Comparison of ENCODE assay signal across 1 cellular context in genomic region chr21:20276377-20276776, GRCh38.
TF ChIP-seq lines count a peak whose summit lies in the region.

No MANE protein-coding gene starts in this region.

TF ChIP-seq in WTC11, 78 proteins besides CTCF, POLR2A, EP300 and RAD21 (continued from another document):
- TF ChIP-seq, protein P1, sequence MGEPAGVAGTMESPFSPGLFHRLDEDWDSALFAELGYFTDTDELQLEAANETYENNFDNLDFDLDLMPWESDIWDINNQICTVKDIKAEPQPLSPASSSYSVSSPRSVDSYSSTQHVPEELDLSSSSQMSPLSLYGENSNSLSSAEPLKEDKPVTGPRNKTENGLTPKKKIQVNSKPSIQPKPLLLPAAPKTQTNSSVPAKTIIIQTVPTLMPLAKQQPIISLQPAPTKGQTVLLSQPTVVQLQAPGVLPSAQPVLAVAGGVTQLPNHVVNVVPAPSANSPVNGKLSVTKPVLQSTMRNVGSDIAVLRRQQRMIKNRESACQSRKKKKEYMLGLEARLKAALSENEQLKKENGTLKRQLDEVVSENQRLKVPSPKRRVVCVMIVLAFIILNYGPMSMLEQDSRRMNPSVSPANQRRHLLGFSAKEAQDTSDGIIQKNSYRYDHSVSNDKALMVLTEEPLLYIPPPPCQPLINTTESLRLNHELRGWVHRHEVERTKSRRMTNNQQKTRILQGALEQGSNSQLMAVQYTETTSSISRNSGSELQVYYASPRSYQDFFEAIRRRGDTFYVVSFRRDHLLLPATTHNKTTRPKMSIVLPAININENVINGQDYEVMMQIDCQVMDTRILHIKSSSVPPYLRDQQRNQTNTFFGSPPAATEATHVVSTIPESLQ (CRISPR knock-in tag; IDR thresholded peaks at IDR 0.05): no peak
- no peak for TF ChIP-seq RELA (CRISPR knock-in tag; IDR thresholded peaks at IDR 0.05; ENCODE audit: borderline replicate concordance)
- TF ChIP-seq, protein P2, sequence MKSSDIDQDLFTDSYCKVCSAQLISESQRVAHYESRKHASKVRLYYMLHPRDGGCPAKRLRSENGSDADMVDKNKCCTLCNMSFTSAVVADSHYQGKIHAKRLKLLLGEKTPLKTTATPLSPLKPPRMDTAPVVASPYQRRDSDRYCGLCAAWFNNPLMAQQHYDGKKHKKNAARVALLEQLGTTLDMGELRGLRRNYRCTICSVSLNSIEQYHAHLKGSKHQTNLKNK (CRISPR knock-in tag; IDR thresholded peaks at IDR 0.05): no peak
